Comparison of ENCODE assay signal across 2 cellular contexts in the genomic region with DNA sequence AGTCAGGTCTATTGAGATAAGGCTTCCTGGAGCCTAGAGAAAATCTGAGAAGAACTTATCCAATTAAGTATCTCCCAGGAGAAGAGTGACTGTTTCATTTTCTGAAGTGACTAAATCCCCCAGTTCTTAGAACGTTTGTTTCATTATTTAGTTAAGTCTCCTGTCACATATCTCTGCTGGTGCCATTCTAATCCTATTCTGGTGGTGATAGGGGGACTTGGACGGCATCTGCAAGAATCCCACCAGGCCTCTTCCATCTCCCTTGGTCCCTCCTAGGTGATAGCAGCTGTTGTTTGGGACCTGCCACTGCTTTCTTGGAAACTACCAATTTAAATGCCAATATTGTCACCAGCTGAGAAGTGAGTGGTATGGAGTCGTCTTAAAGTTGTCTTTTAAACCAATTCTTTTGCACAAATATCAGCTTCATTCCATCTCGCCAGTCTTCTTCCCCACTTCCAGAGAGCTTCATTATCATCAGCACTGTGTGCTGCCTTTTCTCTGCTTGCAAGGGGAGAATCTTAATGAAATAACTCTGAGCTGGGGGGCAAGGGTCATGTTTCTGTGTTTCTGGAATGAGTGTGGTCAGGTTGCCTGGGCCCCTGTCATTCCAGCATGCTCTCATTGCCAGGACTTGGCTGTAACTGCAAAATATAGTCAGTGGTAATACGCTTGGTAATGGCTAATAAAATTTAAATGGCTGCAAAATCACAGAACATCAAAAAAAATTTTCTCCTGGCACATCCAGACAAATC.
TF ChIP-seq lines count a peak whose summit lies in the region.

No MANE protein-coding gene starts in this region.

TF ChIP-seq in SK-N-SH treated with all-trans-retinoic acid at 6 μM for 48 hours, 23 proteins besides CTCF, POLR2A, EP300 and RAD21:
- TF ChIP-seq ZFP30 (CRISPR knock-in tag; IDR thresholded peaks at IDR 0.05) (no peak), SNAI2 (CRISPR knock-in tag; IDR thresholded peaks at IDR 0.05) (no peak), CSDC2 (CRISPR knock-in tag; IDR thresholded peaks at IDR 0.05) (no peak), ZNF8 (CRISPR knock-in tag; IDR thresholded peaks at IDR 0.05) (no peak), ZFP3 (CRISPR knock-in tag; IDR thresholded peaks at IDR 0.05) (no peak), RARB (CRISPR knock-in tag; IDR thresholded peaks at IDR 0.05) (no peak), ESRRG (CRISPR knock-in tag; IDR thresholded peaks at IDR 0.05) (no peak)
- TF ChIP-seq, protein P1, sequence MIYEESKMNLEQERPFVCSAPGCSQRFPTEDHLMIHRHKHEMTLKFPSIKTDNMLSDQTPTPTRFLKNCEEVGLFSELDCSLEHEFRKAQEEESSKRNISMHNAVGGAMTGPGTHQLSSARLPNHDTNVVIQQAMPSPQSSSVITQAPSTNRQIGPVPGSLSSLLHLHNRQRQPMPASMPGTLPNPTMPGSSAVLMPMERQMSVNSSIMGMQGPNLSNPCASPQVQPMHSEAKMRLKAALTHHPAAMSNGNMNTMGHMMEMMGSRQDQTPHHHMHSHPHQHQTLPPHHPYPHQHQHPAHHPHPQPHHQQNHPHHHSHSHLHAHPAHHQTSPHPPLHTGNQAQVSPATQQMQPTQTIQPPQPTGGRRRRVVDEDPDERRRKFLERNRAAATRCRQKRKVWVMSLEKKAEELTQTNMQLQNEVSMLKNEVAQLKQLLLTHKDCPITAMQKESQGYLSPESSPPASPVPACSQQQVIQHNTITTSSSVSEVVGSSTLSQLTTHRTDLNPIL (CRISPR knock-in tag; IDR thresholded peaks at IDR 0.05; ENCODE audit: low read depth): no peak

TF ChIP-seq in SK-N-SH, 30 proteins besides CTCF, POLR2A, EP300 and RAD21:
- TF ChIP-seq RCOR1 (IDR thresholded peaks at IDR 0.05; ENCODE audit: low read length) (no peak), NRF1 (IDR thresholded peaks at IDR 0.05; ENCODE audit: low read depth, low read length) (no peak), CHD2 (IDR thresholded peaks at IDR 0.05; ENCODE audit: low read length, partially characterized antibody) (no peak), RXRA (IDR thresholded peaks at IDR 0.05; ENCODE audit: borderline replicate concordance, low read depth) (no peak), FOXM1 (IDR thresholded peaks at IDR 0.05; ENCODE audit: low read depth) (no peak), NFIC (IDR thresholded peaks at IDR 0.05; ENCODE audit: borderline replicate concordance) (no peak), GABPA (IDR thresholded peaks at IDR 0.05; ENCODE audit: low read depth) (no peak)
- TF ChIP-seq, protein P2, sequence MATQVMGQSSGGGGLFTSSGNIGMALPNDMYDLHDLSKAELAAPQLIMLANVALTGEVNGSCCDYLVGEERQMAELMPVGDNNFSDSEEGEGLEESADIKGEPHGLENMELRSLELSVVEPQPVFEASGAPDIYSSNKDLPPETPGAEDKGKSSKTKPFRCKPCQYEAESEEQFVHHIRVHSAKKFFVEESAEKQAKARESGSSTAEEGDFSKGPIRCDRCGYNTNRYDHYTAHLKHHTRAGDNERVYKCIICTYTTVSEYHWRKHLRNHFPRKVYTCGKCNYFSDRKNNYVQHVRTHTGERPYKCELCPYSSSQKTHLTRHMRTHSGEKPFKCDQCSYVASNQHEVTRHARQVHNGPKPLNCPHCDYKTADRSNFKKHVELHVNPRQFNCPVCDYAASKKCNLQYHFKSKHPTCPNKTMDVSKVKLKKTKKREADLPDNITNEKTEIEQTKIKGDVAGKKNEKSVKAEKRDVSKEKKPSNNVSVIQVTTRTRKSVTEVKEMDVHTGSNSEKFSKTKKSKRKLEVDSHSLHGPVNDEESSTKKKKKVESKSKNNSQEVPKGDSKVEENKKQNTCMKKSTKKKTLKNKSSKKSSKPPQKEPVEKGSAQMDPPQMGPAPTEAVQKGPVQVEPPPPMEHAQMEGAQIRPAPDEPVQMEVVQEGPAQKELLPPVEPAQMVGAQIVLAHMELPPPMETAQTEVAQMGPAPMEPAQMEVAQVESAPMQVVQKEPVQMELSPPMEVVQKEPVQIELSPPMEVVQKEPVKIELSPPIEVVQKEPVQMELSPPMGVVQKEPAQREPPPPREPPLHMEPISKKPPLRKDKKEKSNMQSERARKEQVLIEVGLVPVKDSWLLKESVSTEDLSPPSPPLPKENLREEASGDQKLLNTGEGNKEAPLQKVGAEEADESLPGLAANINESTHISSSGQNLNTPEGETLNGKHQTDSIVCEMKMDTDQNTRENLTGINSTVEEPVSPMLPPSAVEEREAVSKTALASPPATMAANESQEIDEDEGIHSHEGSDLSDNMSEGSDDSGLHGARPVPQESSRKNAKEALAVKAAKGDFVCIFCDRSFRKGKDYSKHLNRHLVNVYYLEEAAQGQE (IDR thresholded peaks at IDR 0.05; ENCODE audit: low read depth, low read length): no peak
- TF ChIP-seq, protein P3, sequence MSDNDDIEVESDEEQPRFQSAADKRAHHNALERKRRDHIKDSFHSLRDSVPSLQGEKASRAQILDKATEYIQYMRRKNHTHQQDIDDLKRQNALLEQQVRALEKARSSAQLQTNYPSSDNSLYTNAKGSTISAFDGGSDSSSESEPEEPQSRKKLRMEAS (IDR thresholded peaks at IDR 0.05; ENCODE audit: low read depth): no peak
TF ChIP-seq in SK-N-SH: peak in this region for 0.
